Comparison of ENCODE assay signal across 22 cellular contexts in the genomic region with DNA sequence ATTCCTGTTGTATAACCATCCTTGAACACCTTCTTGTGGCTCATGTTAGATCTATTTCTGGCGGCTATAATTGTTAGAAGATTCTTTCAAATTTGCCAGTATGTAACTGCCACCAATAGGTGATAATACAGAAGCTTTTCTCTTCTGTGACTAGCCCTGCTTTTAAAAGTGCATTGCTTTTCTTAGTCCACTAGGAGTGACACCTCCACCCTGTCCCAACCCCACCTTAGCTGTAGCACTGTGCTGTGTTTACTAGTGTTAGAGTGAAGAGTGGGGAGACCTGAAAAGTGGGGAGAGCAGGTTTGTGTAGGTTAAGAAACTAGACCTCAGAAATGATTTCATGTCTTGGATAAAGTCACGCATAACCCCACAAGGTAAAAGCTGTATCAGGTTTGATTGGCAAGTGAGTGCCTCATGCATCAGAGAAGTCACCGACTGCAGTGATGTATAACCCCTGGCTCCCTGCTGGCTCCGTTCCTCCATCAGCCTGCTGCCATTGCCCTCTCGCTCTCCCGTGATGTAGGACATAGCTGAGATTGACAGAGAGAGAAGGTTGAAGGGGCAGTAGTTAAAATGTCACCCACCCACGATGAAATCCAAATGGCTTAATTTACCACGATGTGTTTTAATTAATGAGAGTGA. TPM values are rescaled to one million over a fixed set of nuclear protein-coding genes. Genes with fewer than 3 reads are reported as not detected.
DNase-seq lines count a peak whose midpoint lies in the region; ATAC-seq and TF ChIP-seq lines count a peak whose summit lies in the region.
"Had no signal": no experiment of that assay in that cellular context is flagged by ENCODE, and none has a peak within 500 bp of the region (broad histone marks: within the 10 kb centered on the region; RNA-seq: fewer than 3 reads in every experiment).

No MANE protein-coding gene starts in this region.

- intact Hi-C loops in activated CD4-positive, alpha-beta memory T cell treated with anti-CD3 and anti-CD28 coated beads for 36 hours (cut with micrococcal nuclease) = no loop called here
- intact Hi-C loops in activated T-helper 2 cell treated with anti-CD3 and anti-CD28 coated beads, Interferon-gamma antibody, Interleukin-2, Interleukin-4, amounts not matched to agents 10 μg/mL and 5 μg/mL and 100 μg/mL, durations not matched to agents 14 hours and 24 hours and 36 hours (cut with micrococcal nuclease) = no loop called here

- H3K9me2 ChIP-seq in SK-N-SH (no peaks in the 10 kb centered on the region), OCI-LY1 (ENCODE audit: low read depth, low read length) (no peaks in the 10 kb centered on the region)

- H3K9me3 ChIP-seq in SK-N-SH (no peaks in the 10 kb centered on the region), OCI-LY1 (ENCODE audit: low read length) (no peaks in the 10 kb centered on the region)
- H3K9me3 ChIP-seq: right atrium auricular region had no signal

- CTCF ChIA-PET in SK-N-SH (lab: Yijun Ruan, JAX) = interaction anchor here (0.6 to 2.7 kb wide), 13 partner anchors 10 to 175 kb away, joined by 3 to 55 read pairs (median 5); partner anchors contain the start of gene NPVF
- CTCF ChIA-PET in activated CD4-positive, alpha-beta memory T cell treated with anti-CD3 and anti-CD28 coated beads for 36 hours (lab: Charles Lee) = interaction anchor here (0.6 to 1.4 kb wide), 4 partner anchors 9 to 55 kb away, joined by 3 read pairs; no protein-coding TSS in a partner anchor

- no peak for TF ChIP-seq EP300 in SK-N-SH (IDR thresholded peaks at IDR 0.05; ENCODE audit: borderline replicate concordance in 1 of 2, low read depth in 1 of 2, low read length in 1 of 2)

- peak; percentile 63 for ATAC-seq in SK-N-SH treated with all-trans-retinoic acid at 6 μM for 48 hours
- ATAC-seq: natural killer cell treated with Interleukin-12 subunit alpha and Interleukin-12 subunit beta and Interleukin-15 and Interleukin-18, amount 100 ng/mL, for 72 hours; stimulated activated naive CD8-positive, alpha-beta T cell treated with anti-CD3 and anti-CD28 coated beads, Interleukin-15, amount 100 ng/mL, for 72 hours had no signal

- TF ChIP-seq RAD21 in SK-N-SH (IDR thresholded peaks at IDR 0.05; ENCODE audit: low read length) = no peak

- 50% methylated on average over 8 of the region's 8 CpGs for WGBS in SK-N-SH (ENCODE audit: low lambda C conversion rate)

- H3K4me2 ChIP-seq in SK-N-SH = no peak overlapping the region
- no peak overlapping the region for H3K4me2 ChIP-seq in OCI-LY1 (ENCODE audit: low read length)

- TF ChIP-seq CTCF in SK-N-SH (IDR thresholded peaks at IDR 0.05) (no peak), OCI-LY1 (IDR thresholded peaks at IDR 0.05; ENCODE audit: low read length) (peak; percentile 27; the same call in 1 of the 2 replicates), epithelial cell of esophagus (IDR thresholded peaks at IDR 0.05; ENCODE audit: insufficient read depth, low read depth, low read length, missing control alignments) (peak; percentile 3)

- H3K79me2 ChIP-seq in SK-N-SH (ENCODE audit: insufficient read depth) (no peaks in the 10 kb centered on the region), OCI-LY1 (ENCODE audit: insufficient read depth, low read length) (no peaks in the 10 kb centered on the region)

- no peak for DNase-seq in SK-N-SH
- no peak for DNase-seq in epithelial cell of esophagus (ENCODE audit: low read depth)
- DNase-seq in DMS153 treated with DMSO at 0.1 percent for 48 hours (lab: John Stamatoyannopoulos, UW; ENCODE audit: unreplicated experiment) = no peak
- no peak for DNase-seq in hippocampal formation (lab: John Stamatoyannopoulos, UW)
- no peak for DNase-seq in activated CD4-positive, alpha-beta memory T cell treated with anti-CD3 and anti-CD28 coated beads for 36 hours
- no peak for DNase-seq in activated T-helper 2 cell treated with anti-CD3 and anti-CD28 coated beads, Interferon-gamma antibody, Interleukin-2, Interleukin-4, amounts not matched to agents 10 μg/mL and 5 μg/mL and 100 μg/mL, durations not matched to agents 14 hours and 24 hours and 36 hours (ENCODE audit: low spot score)
- DNase-seq: activated CD8-positive, alpha-beta memory T cell treated with anti-CD3 and anti-CD28 coated beads, Interleukin-2, amount 50 U/mL, for 48 hours; activated naive CD4-positive, alpha-beta T cell treated with Interleukin-2 at 50 U/mL for 16 hours; cortex of kidney; HFFc6; NCI-H2107; SHP77; stimulated activated naive CD8-positive, alpha-beta T cell treated with anti-CD3 and anti-CD28 coated beads, Interleukin-15, amount 100 ng/mL, for 72 hours had no signal

- H3K4me3 Mint-ChIP-seq in activated CD4-positive, alpha-beta memory T cell treated with anti-CD3 and anti-CD28 coated beads for 36 hours = no peak overlapping the region
- H3K4me3 Mint-ChIP-seq in activated T-helper 2 cell treated with anti-CD3 and anti-CD28 coated beads, Interferon-gamma antibody, Interleukin-2, Interleukin-4, amounts not matched to agents 10 μg/mL and 5 μg/mL and 100 μg/mL, durations not matched to agents 14 hours and 24 hours and 36 hours (ENCODE audit: low read depth) = no peak overlapping the region
- H3K4me3 Mint-ChIP-seq: HFFc6; IgD-negative memory B cell; memory B cell; natural killer cell treated with Interleukin-12 subunit alpha and Interleukin-12 subunit beta and Interleukin-15 and Interleukin-18, amount 100 ng/mL, for 72 hours; stimulated activated naive CD8-positive, alpha-beta T cell treated with anti-CD3 and anti-CD28 coated beads, Interleukin-15, amount 100 ng/mL, for 72 hours had no signal

- no peak overlapping the region for H3K27ac Mint-ChIP-seq in activated CD4-positive, alpha-beta memory T cell treated with anti-CD3 and anti-CD28 coated beads for 36 hours
- H3K27ac Mint-ChIP-seq in activated T-helper 2 cell treated with anti-CD3 and anti-CD28 coated beads, Interferon-gamma antibody, Interleukin-2, Interleukin-4, amounts not matched to agents 10 μg/mL and 5 μg/mL and 100 μg/mL, durations not matched to agents 14 hours and 24 hours and 36 hours = no peak overlapping the region
- H3K27ac Mint-ChIP-seq: HFFc6; IgD-negative memory B cell; memory B cell; natural killer cell treated with Interleukin-12 subunit alpha and Interleukin-12 subunit beta and Interleukin-15 and Interleukin-18, amount 100 ng/mL, for 72 hours; stimulated activated naive CD8-positive, alpha-beta T cell treated with anti-CD3 and anti-CD28 coated beads, Interleukin-15, amount 100 ng/mL, for 72 hours had no signal

- H2AFZ ChIP-seq in SK-N-SH (ENCODE audit: low read depth) (no peak overlapping the region), OCI-LY1 (ENCODE audit: low read length) (no peak overlapping the region)

- H3K27ac ChIP-seq in SK-N-SH (ENCODE audit: low read depth in 2 of 2, low read length in 1 of 2) = no peak overlapping the region
- H3K27ac ChIP-seq in OCI-LY1 (ENCODE audit: low read depth, low read length, poor library complexity, severe bottlenecking) = no peak overlapping the region
- H3K27ac ChIP-seq: epithelial cell of prostate, right atrium auricular region had no signal

- H3F3A ChIP-seq in SK-N-SH (replicated peaks; ENCODE audit: insufficient read depth) = no peaks in the 10 kb centered on the region
- no peaks in the 10 kb centered on the region for H3F3A ChIP-seq in OCI-LY1 (ENCODE audit: insufficient read depth, low read length)

- H3K4me1 ChIP-seq in SK-N-SH (ENCODE audit: control insufficient read depth in 1 of 2, insufficient read depth in 2 of 2, low read depth in 1 of 2, low read length in 1 of 2) (no peaks in the 10 kb centered on the region), OCI-LY1 (ENCODE audit: insufficient read depth, low read length, severe bottlenecking) (no peaks in the 10 kb centered on the region)
- H3K4me1 ChIP-seq: right atrium auricular region had no signal

- H3K9me3 Mint-ChIP-seq in activated CD4-positive, alpha-beta memory T cell treated with anti-CD3 and anti-CD28 coated beads for 36 hours = no peaks in the 10 kb centered on the region
- H3K9me3 Mint-ChIP-seq in activated T-helper 2 cell treated with anti-CD3 and anti-CD28 coated beads, Interferon-gamma antibody, Interleukin-2, Interleukin-4, amounts not matched to agents 10 μg/mL and 5 μg/mL and 100 μg/mL, durations not matched to agents 14 hours and 24 hours and 36 hours = no peaks in the 10 kb centered on the region
- H3K9me3 Mint-ChIP-seq: HFFc6; IgD-negative memory B cell; memory B cell; natural killer cell treated with Interleukin-12 subunit alpha and Interleukin-12 subunit beta and Interleukin-15 and Interleukin-18, amount 100 ng/mL, for 72 hours; stimulated activated naive CD8-positive, alpha-beta T cell treated with anti-CD3 and anti-CD28 coated beads, Interleukin-15, amount 100 ng/mL, for 72 hours had no signal

- H3K4me3 ChIP-seq in SK-N-SH (ENCODE audit: low read depth in 2 of 2, low read length in 1 of 2) (no peak overlapping the region), OCI-LY1 (ENCODE audit: low read depth, low read length, poor library complexity, severe bottlenecking) (no peak overlapping the region), epithelial cell of esophagus (ENCODE audit: low read length) (no peak overlapping the region)
- H3K4me3 ChIP-seq: right atrium auricular region had no signal

- H4K20me1 ChIP-seq in SK-N-SH (ENCODE audit: insufficient read depth) (no peaks in the 10 kb centered on the region), OCI-LY1 (ENCODE audit: insufficient read depth, low read length) (no peaks in the 10 kb centered on the region)

- H3K27me3 Mint-ChIP-seq in activated CD4-positive, alpha-beta memory T cell treated with anti-CD3 and anti-CD28 coated beads for 36 hours = peaks cover 12% of the 10 kb centered on the region
- peaks cover 18% of the 10 kb centered on the region for H3K27me3 Mint-ChIP-seq in activated T-helper 2 cell treated with anti-CD3 and anti-CD28 coated beads, Interferon-gamma antibody, Interleukin-2, Interleukin-4, amounts not matched to agents 10 μg/mL and 5 μg/mL and 100 μg/mL, durations not matched to agents 14 hours and 24 hours and 36 hours (ENCODE audit: low read depth)

- H3K27me3 ChIP-seq in SK-N-SH (ENCODE audit: insufficient read depth) = 0 out of 2 replicates have a peak, but pooled peaks cover 8% of the 10 kb centered on the region
- no peaks in the 10 kb centered on the region for H3K27me3 ChIP-seq in OCI-LY1 (ENCODE audit: insufficient read depth, low read length)
- H3K27me3 ChIP-seq: right atrium auricular region had no signal

- no peak overlapping the region for H3K9ac ChIP-seq in SK-N-SH
- no peak overlapping the region for H3K9ac ChIP-seq in OCI-LY1 (ENCODE audit: low read length)

- H3K36me3 Mint-ChIP-seq in activated CD4-positive, alpha-beta memory T cell treated with anti-CD3 and anti-CD28 coated beads for 36 hours = no peaks in the 10 kb centered on the region
- no peaks in the 10 kb centered on the region for H3K36me3 Mint-ChIP-seq in activated T-helper 2 cell treated with anti-CD3 and anti-CD28 coated beads, Interferon-gamma antibody, Interleukin-2, Interleukin-4, amounts not matched to agents 10 μg/mL and 5 μg/mL and 100 μg/mL, durations not matched to agents 14 hours and 24 hours and 36 hours (ENCODE audit: low read depth)
- H3K36me3 Mint-ChIP-seq: IgD-negative memory B cell; memory B cell; natural killer cell treated with Interleukin-12 subunit alpha and Interleukin-12 subunit beta and Interleukin-15 and Interleukin-18, amount 100 ng/mL, for 72 hours had no signal

- no peaks in the 10 kb centered on the region for H3K4me1 Mint-ChIP-seq in activated CD4-positive, alpha-beta memory T cell treated with anti-CD3 and anti-CD28 coated beads for 36 hours (ENCODE audit: low read depth)
- no peaks in the 10 kb centered on the region for H3K4me1 Mint-ChIP-seq in activated T-helper 2 cell treated with anti-CD3 and anti-CD28 coated beads, Interferon-gamma antibody, Interleukin-2, Interleukin-4, amounts not matched to agents 10 μg/mL and 5 μg/mL and 100 μg/mL, durations not matched to agents 14 hours and 24 hours and 36 hours (ENCODE audit: low read depth)
- H3K4me1 Mint-ChIP-seq: IgD-negative memory B cell; memory B cell; stimulated activated naive CD8-positive, alpha-beta T cell treated with anti-CD3 and anti-CD28 coated beads, Interleukin-15, amount 100 ng/mL, for 72 hours had no signal

- H3K36me3 ChIP-seq in SK-N-SH (replicated peaks in 1 of 2; ENCODE audit: control insufficient read depth in 1 of 2, insufficient read depth in 2 of 2, low read length in 1 of 2) (no peaks in the 10 kb centered on the region), OCI-LY1 (ENCODE audit: insufficient read depth, low read length) (no peaks in the 10 kb centered on the region)
- H3K36me3 ChIP-seq: right atrium auricular region had no signal

- POLR2A ChIA-PET in SK-N-SH (lab: Yijun Ruan, JAX) = interaction anchor here (1.1 kb wide), 1 partner anchor 36 kb away, joined by 3 read pairs; a partner anchor contains a TSS
- POLR2A ChIA-PET in activated CD4-positive, alpha-beta memory T cell treated with anti-CD3 and anti-CD28 coated beads for 36 hours (lab: Charles Lee) = no interaction called here

RNA-seq across cellular contexts. Expression of gene NPVF, which starts 12.5 kb away (rescaled TPM):
- not detected in 2 replicates for polyA plus RNA-seq in SK-N-SH (2012; rRNA removed)
- polyA plus RNA-seq in SK-N-SH (2012; cell fraction: cytosol; rRNA removed) = not detected in 2 replicates
- not detected in 2 replicates for polyA plus RNA-seq in SK-N-SH (2012; cell fraction: nucleus; rRNA removed)
- total RNA-seq in activated CD4-positive, alpha-beta memory T cell treated with anti-CD3 and anti-CD28 coated beads for 36 hours = not detected
- total RNA-seq in activated T-helper 2 cell treated with anti-CD3 and anti-CD28 coated beads, Interferon-gamma antibody, Interleukin-2, Interleukin-4, amounts not matched to agents 10 μg/mL and 5 μg/mL and 100 μg/mL, durations not matched to agents 14 hours and 24 hours and 36 hours = not detected in 2 replicates
- total RNA-seq: G401; HFFc6; natural killer cell treated with Interleukin-12 subunit alpha and Interleukin-12 subunit beta and Interleukin-15 and Interleukin-18, amount 100 ng/mL, for 72 hours; right atrium auricular region; urinary bladder had no signal
- polyA plus RNA-seq: IgD-negative memory B cell, urinary bladder had no signal
